20 cellular contexts compared by ENCODE assay signal in the genomic region with DNA sequence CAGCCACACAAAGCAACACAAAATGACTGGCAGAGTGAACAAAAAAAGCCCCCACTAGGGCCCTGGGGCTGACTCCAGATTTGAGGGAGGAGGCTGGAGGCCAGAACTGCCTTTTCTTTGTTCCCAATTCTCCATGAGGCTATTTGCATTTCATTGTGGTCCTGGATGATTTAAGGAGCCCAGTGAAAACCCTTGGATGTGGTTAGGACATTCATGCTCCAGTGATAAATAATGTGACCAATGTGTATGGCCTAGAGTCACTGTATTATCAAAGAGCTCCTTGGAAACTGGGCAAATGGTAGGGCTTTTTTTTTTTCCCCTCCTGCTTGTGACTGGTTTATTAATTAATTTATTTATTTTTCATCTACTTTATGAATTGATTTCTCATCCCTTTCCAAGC.
DNase-seq lines count a peak whose midpoint lies in the region; ATAC-seq and TF ChIP-seq lines count a peak whose summit lies in the region.
"Had no signal": no experiment of that assay in that cellular context is flagged by ENCODE, and none has a peak within 500 bp of the region (broad histone marks: within the 10 kb centered on the region; RNA-seq: fewer than 3 reads in every experiment).

No MANE protein-coding gene starts in this region.

- H3K4me1 ChIP-seq in left lung (no peaks in the 10 kb centered on the region), trophoblast cell (ENCODE audit: control insufficient read depth in 1 of 2, insufficient read depth in 2 of 2, low read length in 2 of 2) (peaks cover 0 to 3% of the 10 kb centered on the region in 2 experiments)

- no peak overlapping the region for H3K9ac ChIP-seq in trophoblast cell (ENCODE audit: low read length)
- H3K9ac ChIP-seq: KMS-11, SK-N-SH had no signal

- H3K27ac ChIP-seq in left lung = no peak overlapping the region
- no peak overlapping the region for H3K27ac ChIP-seq in trophoblast cell (ENCODE audit: low read depth, low read length)
- H3K27ac ChIP-seq: KMS-11 had no signal

- H3K79me2 ChIP-seq in trophoblast cell (ENCODE audit: control insufficient read depth, insufficient read depth, low read length, poor library complexity) = no peaks in the 10 kb centered on the region

- H2AK5ac ChIP-seq in trophoblast cell (ENCODE audit: low read length) = no peak overlapping the region

- H3K79me1 ChIP-seq in trophoblast cell (ENCODE audit: low read length) = no peaks in the 10 kb centered on the region

- no peak overlapping the region for H3K4ac ChIP-seq in trophoblast cell (ENCODE audit: low read depth, low read length)

- H4K91ac ChIP-seq in trophoblast cell (ENCODE audit: low read depth, low read length) = no peak overlapping the region

- intact Hi-C loops in left lung (cut with DNase I) = no loop called here

- H3K36me3 ChIP-seq in left lung (no peaks in the 10 kb centered on the region), trophoblast cell (ENCODE audit: control insufficient read depth in 1 of 2, insufficient read depth in 2 of 2, low read length in 2 of 2) (no peaks in the 10 kb centered on the region)
- H3K36me3 ChIP-seq: MG63 had no signal

- no peak overlapping the region for H3K4me2 ChIP-seq in trophoblast cell (ENCODE audit: low read length)
- H3K4me2 ChIP-seq: KMS-11, SK-N-SH had no signal

- no peak overlapping the region for H3K14ac ChIP-seq in trophoblast cell (ENCODE audit: low read length)

- H3K27me3 ChIP-seq in left lung (no peaks in the 10 kb centered on the region), trophoblast cell (ENCODE audit: insufficient read depth, low read length) (no peaks in the 10 kb centered on the region)
- H3K27me3 ChIP-seq: MG63 had no signal

- no peak overlapping the region for H2BK5ac ChIP-seq in trophoblast cell (ENCODE audit: low read depth, low read length, poor library complexity)

- in situ Hi-C loops in astrocyte of the spinal cord (cut with HindIII; ENCODE audit: low sequenced_read_pairs) = no loop called here

- H3K9me3 ChIP-seq in left lung (no peaks in the 10 kb centered on the region), trophoblast cell (ENCODE audit: insufficient read depth, low read depth, low read length) (no peaks in the 10 kb centered on the region)
- H3K9me3 ChIP-seq: MG63, SK-N-SH had no signal

- H3K4me3 ChIP-seq in astrocyte of the spinal cord (ENCODE audit: low read depth, low read length) (no peak overlapping the region), left lung (no peak overlapping the region), trophoblast cell (ENCODE audit: low read depth, low read length) (no peak overlapping the region)
- H3K4me3 ChIP-seq: MG63 had no signal

- H4K8ac ChIP-seq in trophoblast cell (ENCODE audit: low read depth, low read length) = no peak overlapping the region

- peak overlapping the region; percentile 54 for H2BK120ac ChIP-seq in trophoblast cell (ENCODE audit: insufficient read depth, low read length, poor library complexity)

- no peak overlapping the region for H3K18ac ChIP-seq in trophoblast cell (ENCODE audit: low read length)

- TF ChIP-seq CTCF in astrocyte of the spinal cord (IDR thresholded peaks at IDR 0.05; ENCODE audit: low read depth, low read length) (no peak), left lung (IDR thresholded peaks at IDR 0.05) (no peak)

- DNase-seq in HT1080 (ENCODE audit: low read depth) (peak; percentile 2), astrocyte of the spinal cord (ENCODE audit: low read depth, low spot score) (peak; percentile 89), left lung (no peak), trophoblast cell (no peak), middle frontal gyrus (ENCODE audit: extremely low spot score, low spot score) (no peak)
- DNase-seq in activated CD4-positive, alpha-beta T cell treated with anti-CD3 and anti-CD28 coated beads for 48 hours = no peak
- DNase-seq: CD8-positive, alpha-beta T cell; DMS 273 treated with DMSO at 0.1 percent for 48 hours; NCI-H1092 treated with DMSO at 0.1 percent for 48 hours; NCI-H1694; NCI-H345; NCI-H69; NK-92 treated with Interleukin-12 subunit alpha and Interleukin-12 subunit beta, amount 100 ng/mL, for 24 hours; PC-3; SK-N-SH had no signal

- H4K12ac ChIP-seq in trophoblast cell (ENCODE audit: low read depth, low read length) = no peak overlapping the region

- H3K23ac ChIP-seq in trophoblast cell (ENCODE audit: low read length) = no peak overlapping the region

- no peak overlapping the region for H2AFZ ChIP-seq in trophoblast cell (ENCODE audit: insufficient read depth, low read length, poor library complexity)

- H2BK12ac ChIP-seq in trophoblast cell (ENCODE audit: low read length) = peak overlapping the region; percentile 17

- peak; percentile 67 for ATAC-seq in left lung
- ATAC-seq in GM19455 (IDR thresholded peaks at IDR 0.05; ENCODE audit: unreplicated experiment) = no peak
- ATAC-seq in HG03045 (IDR thresholded peaks at IDR 0.05; ENCODE audit: unreplicated experiment) = no peak
- ATAC-seq: CD8-positive, alpha-beta T cell; HepG2; PC-3 had no signal

Comparison
In these comparisons a context has a peak if more than half of its experiments do, and no peak if none do; other contexts are left out.
1. DNase-seq: peak in HT1080 (single experiment) and astrocyte of the spinal cord (single experiment); none in left lung (0 of 2), trophoblast cell (0 of 2), activated CD4-positive, alpha-beta T cell treated with anti-CD3 and anti-CD28 coated beads for 48 hours (single experiment) and middle frontal gyrus (single experiment).